ENCODE assay signal across 1 cellular context in genomic region chr15:33581032-33581431, GRCh38.
TF ChIP-seq lines count a peak whose summit lies in the region.

No MANE protein-coding gene starts in this region.

TF ChIP-seq in IMR-90, 13 proteins besides CTCF, POLR2A, EP300 and RAD21:
- TF ChIP-seq ELK1 (IDR thresholded peaks at IDR 0.05; ENCODE audit: borderline replicate concordance, low read depth, low read length) (no peak), RCOR1 (IDR thresholded peaks at IDR 0.05; ENCODE audit: insufficient replicate concordance, low read length) (no peak), USF2 (IDR thresholded peaks at IDR 0.05; ENCODE audit: low read depth, low read length) (no peak), BHLHE40 (IDR thresholded peaks at IDR 0.05; ENCODE audit: low read depth, low read length) (no peak), MAZ (IDR thresholded peaks at IDR 0.05; ENCODE audit: borderline replicate concordance, low read depth, low read length) (no peak), CEBPB (IDR thresholded peaks at IDR 0.05; ENCODE audit: low read depth, low read length) (no peak), MXI1 (IDR thresholded peaks at IDR 0.05; ENCODE audit: borderline replicate concordance, low read depth, low read length) (no peak), NFE2L2 (IDR thresholded peaks at IDR 0.05; ENCODE audit: low read depth, low read length) (no peak), MAFK (IDR thresholded peaks at IDR 0.05; ENCODE audit: low read depth, low read length) (no peak), RFX5 (IDR thresholded peaks at IDR 0.05; ENCODE audit: low read depth, low read length) (no peak), CHD1 (IDR thresholded peaks at IDR 0.05; ENCODE audit: low read depth, low read length) (no peak), FOS (IDR thresholded peaks at IDR 0.05; ENCODE audit: low read depth, low read length) (no peak), SMC3 (IDR thresholded peaks at IDR 0.05; ENCODE audit: low read depth, low read length) (no peak)
TF ChIP-seq in IMR-90: peak in this region for 0.
